In genomic region chr15:79896131-79896633, GRCh38 we compare ENCODE assay signal across 1 cellular context.
A peak's percentile ranks its signal among the peaks of the same experiment; 100 is the strongest.
TF ChIP-seq lines count a peak whose summit lies in the region.

No MANE protein-coding gene starts in this region.

TF ChIP-seq in K562, 482 proteins besides CTCF, POLR2A, EP300 and RAD21 (continued from another document):
- TF ChIP-seq, protein P1, sequence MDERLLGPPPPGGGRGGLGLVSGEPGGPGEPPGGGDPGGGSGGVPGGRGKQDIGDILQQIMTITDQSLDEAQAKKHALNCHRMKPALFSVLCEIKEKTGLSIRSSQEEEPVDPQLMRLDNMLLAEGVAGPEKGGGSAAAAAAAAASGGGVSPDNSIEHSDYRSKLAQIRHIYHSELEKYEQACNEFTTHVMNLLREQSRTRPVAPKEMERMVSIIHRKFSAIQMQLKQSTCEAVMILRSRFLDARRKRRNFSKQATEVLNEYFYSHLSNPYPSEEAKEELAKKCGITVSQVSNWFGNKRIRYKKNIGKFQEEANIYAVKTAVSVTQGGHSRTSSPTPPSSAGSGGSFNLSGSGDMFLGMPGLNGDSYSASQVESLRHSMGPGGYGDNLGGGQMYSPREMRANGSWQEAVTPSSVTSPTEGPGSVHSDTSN (CRISPR knock-in tag; IDR thresholded peaks at IDR 0.05; ENCODE audit: low read depth): no peak
- TF ChIP-seq, protein P1 (tag; conservative IDR thresholded peaks at IDR 0.05; ENCODE audit: low read depth): peak; percentile 81
- TF ChIP-seq HNRNPLL (IDR thresholded peaks at IDR 0.05; ENCODE audit: low read depth, low read length, poor library complexity, severe bottlenecking) (no peak), SMARCA4 (IDR thresholded peaks at IDR 0.05) (0 out of 2 replicates have a peak, but pooled peaks have one; percentile 41), PHF20 (IDR thresholded peaks at IDR 0.05; ENCODE audit: partially characterized antibody) (no peak), NFE2 (IDR thresholded peaks at IDR 0.05; ENCODE audit: low read depth) (no peak), FOXJ2 (tag; IDR thresholded peaks at IDR 0.05) (0 out of 2 replicates have a peak, but pooled peaks have one; percentile 30), MEIS2 (IDR thresholded peaks at IDR 0.05; ENCODE audit: partially characterized antibody) (peak; percentile 87), LCOR (CRISPR knock-in tag; IDR thresholded peaks at IDR 0.05) (0 out of 2 replicates have a peak, but pooled peaks have one; percentile 13), JUND (IDR thresholded peaks at IDR 0.05; ENCODE audit: borderline replicate concordance, low read depth, low read length) (no peak), JUND (tag; IDR thresholded peaks at IDR 0.05; ENCODE audit: borderline replicate concordance, low read depth, low read length) (no peak), ZMIZ1 (IDR thresholded peaks at IDR 0.05; ENCODE audit: low read depth in 2 of 2, low read length in 2 of 2) (no peak), ZNF263 (CRISPR knock-in tag; IDR thresholded peaks at IDR 0.05; ENCODE audit: borderline replicate concordance) (peak; percentile 74), DPF2 (IDR thresholded peaks at IDR 0.05) (peak; percentile 54; the same call in 1 of the 2 replicates), SP2 (IDR thresholded peaks at IDR 0.05; ENCODE audit: extremely low read depth, low read depth, low read length, poor library complexity, severe bottlenecking) (no peak), FOXK1 (CRISPR knock-in tag; IDR thresholded peaks at IDR 0.05; ENCODE audit: borderline replicate concordance) (0 out of 2 replicates have a peak, but pooled peaks have one; percentile 14), DEAF1 (CRISPR knock-in tag; IDR thresholded peaks at IDR 0.05) (no peak; the same call in 1 of the 2 replicates), PKNOX1 (IDR thresholded peaks at IDR 0.05) (0 out of 2 replicates have a peak, but pooled peaks have one; percentile 33), BRD9 (IDR thresholded peaks at IDR 0.05; ENCODE audit: low read depth, partially characterized antibody) (peak; percentile 48), SMAD4 (CRISPR knock-in tag; conservative IDR thresholded peaks at IDR 0.05) (no peak), CC2D1A (IDR thresholded peaks at IDR 0.05) (0 out of 2 replicates have a peak, but pooled peaks have one; percentile 23), MEF2D (tag; conservative IDR thresholded peaks at IDR 0.05; ENCODE audit: low read depth) (no peak), KAT7 (CRISPR knock-in tag; IDR thresholded peaks at IDR 0.05; ENCODE audit: borderline replicate concordance) (0 out of 2 replicates have a peak, but pooled peaks have one; percentile 35), NFRKB (IDR thresholded peaks at IDR 0.05; ENCODE audit: low read depth) (0 out of 2 replicates have a peak, but pooled peaks have one; percentile 78)
- TF ChIP-seq, protein P2, sequence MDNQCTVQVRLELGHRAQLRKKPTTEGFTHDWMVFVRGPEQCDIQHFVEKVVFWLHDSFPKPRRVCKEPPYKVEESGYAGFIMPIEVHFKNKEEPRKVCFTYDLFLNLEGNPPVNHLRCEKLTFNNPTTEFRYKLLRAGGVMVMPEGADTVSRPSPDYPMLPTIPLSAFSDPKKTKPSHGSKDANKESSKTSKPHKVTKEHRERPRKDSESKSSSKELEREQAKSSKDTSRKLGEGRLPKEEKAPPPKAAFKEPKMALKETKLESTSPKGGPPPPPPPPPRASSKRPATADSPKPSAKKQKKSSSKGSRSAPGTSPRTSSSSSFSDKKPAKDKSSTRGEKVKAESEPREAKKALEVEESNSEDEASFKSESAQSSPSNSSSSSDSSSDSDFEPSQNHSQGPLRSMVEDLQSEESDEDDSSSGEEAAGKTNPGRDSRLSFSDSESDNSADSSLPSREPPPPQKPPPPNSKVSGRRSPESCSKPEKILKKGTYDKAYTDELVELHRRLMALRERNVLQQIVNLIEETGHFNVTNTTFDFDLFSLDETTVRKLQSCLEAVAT (IDR thresholded peaks at IDR 0.05): 0 out of 4 replicates have a peak, but pooled peaks of 1 of the 2 experiments have one; percentile 48
- TF ChIP-seq, protein P3, sequence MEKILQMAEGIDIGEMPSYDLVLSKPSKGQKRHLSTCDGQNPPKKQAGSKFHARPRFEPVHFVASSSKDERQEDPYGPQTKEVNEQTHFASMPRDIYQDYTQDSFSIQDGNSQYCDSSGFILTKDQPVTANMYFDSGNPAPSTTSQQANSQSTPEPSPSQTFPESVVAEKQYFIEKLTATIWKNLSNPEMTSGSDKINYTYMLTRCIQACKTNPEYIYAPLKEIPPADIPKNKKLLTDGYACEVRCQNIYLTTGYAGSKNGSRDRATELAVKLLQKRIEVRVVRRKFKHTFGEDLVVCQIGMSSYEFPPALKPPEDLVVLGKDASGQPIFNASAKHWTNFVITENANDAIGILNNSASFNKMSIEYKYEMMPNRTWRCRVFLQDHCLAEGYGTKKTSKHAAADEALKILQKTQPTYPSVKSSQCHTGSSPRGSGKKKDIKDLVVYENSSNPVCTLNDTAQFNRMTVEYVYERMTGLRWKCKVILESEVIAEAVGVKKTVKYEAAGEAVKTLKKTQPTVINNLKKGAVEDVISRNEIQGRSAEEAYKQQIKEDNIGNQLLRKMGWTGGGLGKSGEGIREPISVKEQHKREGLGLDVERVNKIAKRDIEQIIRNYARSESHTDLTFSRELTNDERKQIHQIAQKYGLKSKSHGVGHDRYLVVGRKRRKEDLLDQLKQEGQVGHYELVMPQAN (IDR thresholded peaks at IDR 0.05; ENCODE audit: borderline replicate concordance): 0 out of 2 replicates have a peak, but pooled peaks have one; percentile 43
- TF ChIP-seq, protein P4, sequence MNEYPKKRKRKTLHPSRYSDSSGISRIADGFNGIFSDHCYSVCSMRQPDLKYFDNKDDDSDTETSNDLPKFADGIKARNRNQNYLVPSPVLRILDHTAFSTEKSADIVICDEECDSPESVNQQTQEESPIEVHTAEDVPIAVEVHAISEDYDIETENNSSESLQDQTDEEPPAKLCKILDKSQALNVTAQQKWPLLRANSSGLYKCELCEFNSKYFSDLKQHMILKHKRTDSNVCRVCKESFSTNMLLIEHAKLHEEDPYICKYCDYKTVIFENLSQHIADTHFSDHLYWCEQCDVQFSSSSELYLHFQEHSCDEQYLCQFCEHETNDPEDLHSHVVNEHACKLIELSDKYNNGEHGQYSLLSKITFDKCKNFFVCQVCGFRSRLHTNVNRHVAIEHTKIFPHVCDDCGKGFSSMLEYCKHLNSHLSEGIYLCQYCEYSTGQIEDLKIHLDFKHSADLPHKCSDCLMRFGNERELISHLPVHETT (CRISPR knock-in tag; conservative IDR thresholded peaks at IDR 0.05 in 1 of 2, IDR thresholded peaks at IDR 0.05 in 1 of 2): 0 out of 4 replicates have a peak, but pooled peaks of 1 of the 2 experiments have one; percentile 17
- TF ChIP-seq, protein P5, sequence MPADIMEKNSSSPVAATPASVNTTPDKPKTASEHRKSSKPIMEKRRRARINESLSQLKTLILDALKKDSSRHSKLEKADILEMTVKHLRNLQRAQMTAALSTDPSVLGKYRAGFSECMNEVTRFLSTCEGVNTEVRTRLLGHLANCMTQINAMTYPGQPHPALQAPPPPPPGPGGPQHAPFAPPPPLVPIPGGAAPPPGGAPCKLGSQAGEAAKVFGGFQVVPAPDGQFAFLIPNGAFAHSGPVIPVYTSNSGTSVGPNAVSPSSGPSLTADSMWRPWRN (IDR thresholded peaks at IDR 0.05; ENCODE audit: low read depth): 0 out of 2 replicates have a peak, but pooled peaks have one; percentile 13
- TF ChIP-seq, protein P6, sequence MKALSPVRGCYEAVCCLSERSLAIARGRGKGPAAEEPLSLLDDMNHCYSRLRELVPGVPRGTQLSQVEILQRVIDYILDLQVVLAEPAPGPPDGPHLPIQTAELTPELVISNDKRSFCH (CRISPR knock-in tag; IDR thresholded peaks at IDR 0.05): no peak
- TF ChIP-seq, protein P6 (tag; IDR thresholded peaks at IDR 0.05): no peak
- TF ChIP-seq, protein P7, sequence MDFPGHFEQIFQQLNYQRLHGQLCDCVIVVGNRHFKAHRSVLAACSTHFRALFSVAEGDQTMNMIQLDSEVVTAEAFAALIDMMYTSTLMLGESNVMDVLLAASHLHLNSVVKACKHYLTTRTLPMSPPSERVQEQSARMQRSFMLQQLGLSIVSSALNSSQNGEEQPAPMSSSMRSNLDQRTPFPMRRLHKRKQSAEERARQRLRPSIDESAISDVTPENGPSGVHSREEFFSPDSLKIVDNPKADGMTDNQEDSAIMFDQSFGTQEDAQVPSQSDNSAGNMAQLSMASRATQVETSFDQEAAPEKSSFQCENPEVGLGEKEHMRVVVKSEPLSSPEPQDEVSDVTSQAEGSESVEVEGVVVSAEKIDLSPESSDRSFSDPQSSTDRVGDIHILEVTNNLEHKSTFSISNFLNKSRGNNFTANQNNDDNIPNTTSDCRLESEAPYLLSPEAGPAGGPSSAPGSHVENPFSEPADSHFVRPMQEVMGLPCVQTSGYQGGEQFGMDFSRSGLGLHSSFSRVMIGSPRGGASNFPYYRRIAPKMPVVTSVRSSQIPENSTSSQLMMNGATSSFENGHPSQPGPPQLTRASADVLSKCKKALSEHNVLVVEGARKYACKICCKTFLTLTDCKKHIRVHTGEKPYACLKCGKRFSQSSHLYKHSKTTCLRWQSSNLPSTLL (IDR thresholded peaks at IDR 0.05): no peak
